13 cellular contexts compared by ENCODE assay signal in genomic region chr10:77872151-77872946, GRCh38. TPM values are rescaled to one million over a fixed set of nuclear protein-coding genes. Genes with fewer than 3 reads are reported as not detected.
A peak's percentile ranks its signal among the peaks of the same experiment; 100 is the strongest.
DNase-seq lines count a peak whose midpoint lies in the region; ATAC-seq and TF ChIP-seq lines count a peak whose summit lies in the region.
"Had no signal": no experiment of that assay in that cellular context is flagged by ENCODE, and none has a peak within 500 bp of the region (broad histone marks: within the 10 kb centered on the region; RNA-seq: fewer than 3 reads in every experiment).

No MANE protein-coding gene starts in this region.

- no peaks in the 10 kb centered on the region for H3K9me3 ChIP-seq in sigmoid colon
- H3K9me3 ChIP-seq in body of pancreas = no peaks in the 10 kb centered on the region
- H3K9me3 ChIP-seq: ascending aorta had no signal

- no peak for ATAC-seq in body of pancreas

- peak; percentile 92 for DNase-seq in G401 (ENCODE audit: low spot score)
- peak; percentile 88 to 92 for DNase-seq in hippocampal formation (lab: John Stamatoyannopoulos, UW)
- peak; percentile 94 for DNase-seq in sigmoid colon
- DNase-seq in NCI-H2227 (lab: John Stamatoyannopoulos, UW; ENCODE audit: unreplicated experiment) = no peak
- DNase-seq in activated CD8-positive, alpha-beta memory T cell treated with anti-CD3 and anti-CD28 coated beads, Interleukin-2, amount 50 U/mL, for 48 hours = no peak
- DNase-seq in body of pancreas = no peak
- DNase-seq in GM13977 (ENCODE audit: low spot score) = no peak
- DNase-seq: activated CD4-positive, alpha-beta memory T cell treated with anti-CD3 and anti-CD28 coated beads, Interleukin-2, amount 10 ng/mL, durations not matched to agents 7 days and 5 days; CD4-positive, CD25-positive, alpha-beta regulatory T cell; SHP77 treated with DMSO at 0.1 percent for 48 hours; stimulated activated naive CD4-positive, alpha-beta T cell had no signal

- H3K27ac Mint-ChIP-seq in brain = peak overlapping the region; percentile 53 to 97 (median 97)
- H3K27ac Mint-ChIP-seq: activated CD4-positive, alpha-beta memory T cell treated with anti-CD3 and anti-CD28 coated beads, Interleukin-2, amount 10 ng/mL, durations not matched to agents 7 days and 5 days had no signal

- intact Hi-C loops in sigmoid colon (cut with DNase I) = loop anchor here (2.0 to 10.0 kb wide), 2 partner anchors 28 to 102 kb away; no protein-coding TSS in a partner anchor
- intact Hi-C loops in body of pancreas (cut with DNase I) = no loop called here

- TF ChIP-seq EP300 in sigmoid colon (IDR thresholded peaks at IDR 0.05) = peak; percentile 96 to 99 (median 97)

- TF ChIP-seq POLR2A in sigmoid colon (IDR thresholded peaks at IDR 0.05) = no peak
- no peak for TF ChIP-seq POLR2A in body of pancreas (IDR thresholded peaks at IDR 0.05)

- H3K4me3 Mint-ChIP-seq in brain = peak overlapping the region in 4 of 5 experiments; percentile 1 to 76 (median 36)
- H3K4me3 Mint-ChIP-seq: activated CD4-positive, alpha-beta memory T cell treated with anti-CD3 and anti-CD28 coated beads, Interleukin-2, amount 10 ng/mL, durations not matched to agents 7 days and 5 days had no signal

- H3K4me3 ChIP-seq in sigmoid colon = no peak overlapping the region
- H3K4me3 ChIP-seq in body of pancreas = no peak overlapping the region
- H3K4me3 ChIP-seq: ascending aorta had no signal

- no peaks in the 10 kb centered on the region for H3K27me3 Mint-ChIP-seq in brain
- H3K27me3 Mint-ChIP-seq: activated CD4-positive, alpha-beta memory T cell treated with anti-CD3 and anti-CD28 coated beads, Interleukin-2, amount 10 ng/mL, durations not matched to agents 7 days and 5 days; CD4-positive, CD25-positive, alpha-beta regulatory T cell had no signal

- 84 to 85% methylated on average over 18 of the region's 18 CpGs for whole genome bisulfite sequencing in sigmoid colon, 2 donors
- 83 to 88% methylated on average over 17 to 18 of the region's 18 CpGs for WGBS in body of pancreas, 2 donors

- peaks cover 71% of the 10 kb centered on the region for H3K4me1 Mint-ChIP-seq in brain

- H3K36me3 Mint-ChIP-seq in brain = peaks cover 11% of the 10 kb centered on the region
- H3K36me3 Mint-ChIP-seq: CD4-positive, CD25-positive, alpha-beta regulatory T cell had no signal

- no peaks in the 10 kb centered on the region for H3K9me3 Mint-ChIP-seq in brain
- H3K9me3 Mint-ChIP-seq: activated CD4-positive, alpha-beta memory T cell treated with anti-CD3 and anti-CD28 coated beads, Interleukin-2, amount 10 ng/mL, durations not matched to agents 7 days and 5 days; CD4-positive, CD25-positive, alpha-beta regulatory T cell had no signal

- no peaks in the 10 kb centered on the region for H3K27me3 ChIP-seq in sigmoid colon
- H3K27me3 ChIP-seq in body of pancreas = no peaks in the 10 kb centered on the region
- H3K27me3 ChIP-seq: ascending aorta had no signal

- peaks cover 0 to 79% (median 74%) of the 10 kb centered on the region in 4 donors for H3K4me1 ChIP-seq in sigmoid colon
- peaks cover 16% of the 10 kb centered on the region for H3K4me1 ChIP-seq in body of pancreas

- H3K27ac ChIP-seq in sigmoid colon = peak overlapping the region; percentile 80 to 91 (median 83)
- no peak overlapping the region for H3K27ac ChIP-seq in body of pancreas
- H3K27ac ChIP-seq: ascending aorta had no signal

- in situ Hi-C loops in G401 (cut with HindIII; ENCODE audit: low sequenced_read_pairs) = no loop called here
- in situ Hi-C loops in GM13977 (cut with MboI; ENCODE audit: low pct_unique_long_range_greater_than_20kb, low sequenced_read_pairs, unreplicated experiment) = no loop called here

- TF ChIP-seq CTCF in brain (conservative IDR thresholded peaks at IDR 0.05) (no peak), sigmoid colon (IDR thresholded peaks at IDR 0.05) (no peak), body of pancreas (IDR thresholded peaks at IDR 0.05) (no peak), GM13977 (IDR thresholded peaks at IDR 0.05; ENCODE audit: extremely low read depth, insufficient read depth, missing control alignments) (no peak)

- H3K36me3 ChIP-seq in sigmoid colon (peaks cover 0 to 6% (median 1%) of the 10 kb centered on the region in 4 donors), body of pancreas (replicated peaks in 1 of 2; ENCODE audit: insufficient read depth in 1 of 2, low read depth in 2 of 2) (no peaks in the 10 kb centered on the region)

RNA-seq across cellular contexts. Expression of gene DLG5, which starts 54.2 kb away (rescaled TPM):
- 34.5 and 48.7 TPM in 2 replicates for total RNA-seq in G401 (2014; rRNA removed; shearing (Covaris generic))
- polyA plus RNA-seq in brain (ENCODE audit: insufficient read depth, low read depth, low replicate concordance) = 20.7 TPM
- 10 to 100 TPM; 41.0 to 78.1 (median 49.4) TPM for total RNA-seq in sigmoid colon
- 10 to 100 TPM in 1 of 3 donors, 1 to 10 TPM in 2; 6.0 to 20.3 (median 7.2) TPM for polyA plus RNA-seq in sigmoid colon
- total RNA-seq in body of pancreas = 10 to 100 TPM; 22.6 to 35.6 TPM

Comparison
In these comparisons a context has a peak if more than half of its experiments do, and no peak if none do; other contexts are left out.
1. DNase-seq: peak in G401 (single experiment), hippocampal formation (2 of 2) and sigmoid colon (single experiment); none in NCI-H2227 (single experiment), activated CD8-positive, alpha-beta memory T cell treated with anti-CD3 and anti-CD28 coated beads, Interleukin-2, amount 50 U/mL, for 48 hours (single experiment), body of pancreas (0 of 4) and GM13977 (single experiment).
2. H3K27ac ChIP-seq: peak in sigmoid colon (4 of 4); none in body of pancreas (0 of 4).